25 cellular contexts compared by ENCODE assay signal in genomic region chr19:12284226-12284625, GRCh38.
"Had no signal": no experiment of that assay in that cellular context is flagged by ENCODE, and none has a peak within 500 bp of the region (broad histone marks: within the 10 kb centered on the region; RNA-seq: fewer than 3 reads in every experiment).

No MANE protein-coding gene starts in this region.

- H3K4me3 Mint-ChIP-seq: memory B cell, mesothelial cell of epicardium had no signal

- DNase-seq: dermis blood vessel endothelial cell; dorsolateral prefrontal cortex; effector CD4-positive, alpha-beta T cell; effector memory CD4-positive, alpha-beta T cell; erythroblast; esophagus squamous epithelium; foreskin fibroblast; foreskin melanocyte; gastrocnemius medialis; glutamatergic neuron; head of caudate nucleus; heart right ventricle; hippocampal formation; islet precursor cell; kidney; kidney glomerular epithelial cell; left colon; left ventricle myocardium inferior; mammary epithelial cell; mesendoderm; mucosa of descending colon had no signal

- ATAC-seq: esophagus mucosa, gastrocnemius medialis, heart right ventricle, left colon, left lobe of liver, mucosa of descending colon had no signal

- H3K27me3 Mint-ChIP-seq: memory B cell had no signal

- H3K4me1 Mint-ChIP-seq: mesothelial cell of epicardium had no signal

- H3K27ac Mint-ChIP-seq: memory B cell, mesothelial cell of epicardium had no signal
